ENCODE assay signal across 33 cellular contexts in the genomic region with DNA sequence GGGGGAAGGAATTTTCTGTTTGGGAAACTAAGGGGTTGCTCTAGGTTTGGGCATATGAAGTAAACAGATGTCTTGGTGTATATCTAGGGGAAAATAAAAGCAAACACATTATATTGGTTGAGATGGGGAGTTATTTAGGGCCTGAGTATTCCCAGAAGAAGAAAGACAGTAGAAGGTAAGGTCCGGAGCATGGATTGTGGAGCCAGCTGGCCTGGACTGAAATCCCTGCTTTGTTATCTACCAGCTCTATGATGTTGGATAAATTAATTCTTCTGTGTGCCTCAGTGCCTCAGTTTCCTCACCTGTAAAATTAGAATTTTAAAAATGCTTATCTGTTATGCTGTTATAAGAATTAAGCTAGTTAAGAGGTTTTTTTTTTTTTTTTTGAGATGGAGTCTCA.
DNase-seq lines count a peak whose midpoint lies in the region; ATAC-seq, FAIRE-seq and TF ChIP-seq lines count a peak whose summit lies in the region.
"Had no signal": no experiment of that assay in that cellular context is flagged by ENCODE, and none has a peak within 500 bp of the region (broad histone marks: within the 10 kb centered on the region; RNA-seq: fewer than 3 reads in every experiment).

No MANE protein-coding gene starts in this region.

- H3K27ac ChIP-seq in HepG2 (ENCODE audit: extremely low read length, insufficient read depth, low read length): no peak overlapping the region
- H3K27ac ChIP-seq in right lobe of liver: no peak overlapping the region
- no peak overlapping the region for H3K27ac ChIP-seq in A549
- H3K27ac ChIP-seq: 22Rv1; BLaER1; BLaER1 treated with 17β-estradiol and CSF1 and Interleukin-3, amounts not matched to agents 10 nM and 100 nM; C4-2B had no signal

- H3K27ac Mint-ChIP-seq in WTC11: no peak overlapping the region
- H3K27ac Mint-ChIP-seq: B cell; CD14-positive monocyte; CD4-positive, alpha-beta memory T cell; CD4-positive, alpha-beta T cell; CD4-positive, CD25-positive, alpha-beta regulatory T cell; CD8-positive, alpha-beta memory T cell; CD8-positive, alpha-beta T cell had no signal

- H3K4me2 ChIP-seq in HepG2 (ENCODE audit: low read depth, low read length) (no peak overlapping the region), A549 (no peak overlapping the region)
- H3K4me2 ChIP-seq: BLaER1; BLaER1 treated with 17β-estradiol and CSF1 and Interleukin-3, amounts not matched to agents 10 nM and 100 nM had no signal

- no peaks in the 10 kb centered on the region for H3K4me1 Mint-ChIP-seq in WTC11
- H3K4me1 Mint-ChIP-seq: B cell; CD14-positive monocyte; CD4-positive, CD25-positive, alpha-beta regulatory T cell had no signal

- CTCF ChIA-PET in HepG2 (lab: Yijun Ruan, JAX; ENCODE audit: low intra/inter-chr PET ratio, low total read pairs) (no interaction called here), A549 (lab: Yijun Ruan, JAX) (interaction anchor here (0.6 kb wide), 1 partner anchor 288 kb away, joined by 3 read pairs; no protein-coding TSS in a partner anchor), WTC11 (lab: Charles Lee) (interaction anchor here (1.2 kb wide), 1 partner anchor 9 kb away, joined by 4 read pairs; no protein-coding TSS in a partner anchor)

- no peaks in the 10 kb centered on the region for H3K36me3 ChIP-seq in HepG2 (replicated peaks in 1 of 2; ENCODE audit: control insufficient read depth in 1 of 2, insufficient read depth in 2 of 2, low read length in 2 of 2)
- H3K36me3 ChIP-seq in right lobe of liver: no peaks in the 10 kb centered on the region
- H3K36me3 ChIP-seq: BE2C; BLaER1; BLaER1 treated with 17β-estradiol and CSF1 and Interleukin-3, amounts not matched to agents 10 nM and 100 nM had no signal

- POLR2A ChIA-PET in HepG2 (lab: Yijun Ruan, JAX) (no interaction called here), A549 (lab: Yijun Ruan, JAX) (no interaction called here), WTC11 (lab: Charles Lee) (no interaction called here)

- no peak for TF ChIP-seq RAD21 in HepG2 (CRISPR knock-in tag; IDR thresholded peaks at IDR 0.05)
- no peak for TF ChIP-seq RAD21 in A549 (conservative IDR thresholded peaks at IDR 0.05 in 1 of 2, IDR thresholded peaks at IDR 0.05 in 1 of 2)

- FAIRE-seq in HepG2 (lab: Jason Lieb, UNC): no peak
- FAIRE-seq in A549 (lab: Jason Lieb, UNC): peak; percentile 32
- FAIRE-seq: A204.1 had no signal

- H3K4me1 ChIP-seq in HepG2 (ENCODE audit: insufficient read depth, low read length) (no peaks in the 10 kb centered on the region), right lobe of liver (no peaks in the 10 kb centered on the region), A549 (no peaks in the 10 kb centered on the region)
- H3K4me1 ChIP-seq: BE2C; BLaER1; BLaER1 treated with 17β-estradiol and CSF1 and Interleukin-3, amounts not matched to agents 10 nM and 100 nM; Caco-2 had no signal

- peaks cover 19% of the 10 kb centered on the region; the same call in 1 of the 2 replicates for H3K9me3 ChIP-seq in HepG2 (ENCODE audit: low read length)
- no peaks in the 10 kb centered on the region for H3K9me3 ChIP-seq in right lobe of liver
- peaks cover 19% of the 10 kb centered on the region; the same call in 2 of the 3 replicates for H3K9me3 ChIP-seq in A549
- H3K9me3 ChIP-seq: BE2C, Caco-2 had no signal

- no peak overlapping the region for H3K4me3 Mint-ChIP-seq in WTC11
- H3K4me3 Mint-ChIP-seq: B cell; CD14-positive monocyte; CD4-positive, alpha-beta memory T cell; CD4-positive, alpha-beta T cell; CD4-positive, CD25-positive, alpha-beta regulatory T cell; CD8-positive, alpha-beta memory T cell; CD8-positive, alpha-beta T cell had no signal

- H3K27me3 Mint-ChIP-seq in WTC11 (ENCODE audit: low read depth): peaks cover 2% of the 10 kb centered on the region

- H3K9ac ChIP-seq in HepG2 (ENCODE audit: insufficient read depth, low read depth, low read length): no peak overlapping the region
- H3K9ac ChIP-seq: BLaER1; BLaER1 treated with 17β-estradiol and CSF1 and Interleukin-3, amounts not matched to agents 10 nM and 100 nM had no signal

- in situ Hi-C loops in HepG2 (cut with HindIII; ENCODE audit: extremely low pct_ligation_motif_present, low pct_unique_long_range_greater_than_20kb): loop anchor here (25.0 kb wide), 4 partner anchors 198 to 1198 kb away; partner anchors contain the start of gene CNKSR2

- no peaks in the 10 kb centered on the region for H4K20me1 ChIP-seq in HepG2 (ENCODE audit: insufficient read depth, low read length)
- H4K20me1 ChIP-seq: BLaER1; BLaER1 treated with 17β-estradiol and CSF1 and Interleukin-3, amounts not matched to agents 10 nM and 100 nM had no signal

- no peaks in the 10 kb centered on the region for H3K27me3 ChIP-seq in HepG2 (ENCODE audit: control insufficient read depth in 1 of 2, insufficient read depth in 2 of 2, low read length in 2 of 2)
- peaks cover 3 to 6% of the 10 kb centered on the region in 2 donors for H3K27me3 ChIP-seq in right lobe of liver
- H3K27me3 ChIP-seq: BE2C; BLaER1; BLaER1 treated with 17β-estradiol and CSF1 and Interleukin-3, amounts not matched to agents 10 nM and 100 nM had no signal

- TF ChIP-seq POLR2A in HepG2 (IDR thresholded peaks at IDR 0.05; ENCODE audit: insufficient read depth in 1 of 2, low read depth in 2 of 2, low read length in 2 of 2): no peak
- TF ChIP-seq POLR2A in right lobe of liver (IDR thresholded peaks at IDR 0.05): no peak
- no peak for TF ChIP-seq POLR2A in A549 (IDR thresholded peaks at IDR 0.05; ENCODE audit: low read length)

- ATAC-seq in HepG2 (no peak), right lobe of liver (no peak), A549 (no peak), WTC11 (no peak), GM18502 (IDR thresholded peaks at IDR 0.05; ENCODE audit: poor library complexity, unreplicated experiment) (no peak)
- ATAC-seq: CD8-positive, alpha-beta T cell had no signal

- H3K9me3 Mint-ChIP-seq in WTC11: peaks cover 30% of the 10 kb centered on the region

- no peak overlapping the region for H2AFZ ChIP-seq in HepG2 (ENCODE audit: low read length)

- TF ChIP-seq CTCF in HepG2 (CRISPR knock-in tag; IDR thresholded peaks at IDR 0.05) (no peak), right lobe of liver (IDR thresholded peaks at IDR 0.05) (no peak), A549 (IDR thresholded peaks at IDR 0.05) (no peak), WTC11 (IDR thresholded peaks at IDR 0.05) (no peak)

- no peak for DNase-seq in HepG2 (ENCODE audit: low spot score)
- no peak for DNase-seq in right lobe of liver
- no peak for DNase-seq in A549 (ENCODE audit: low read depth in 1 of 2, low spot score in 1 of 2)
- DNase-seq in WTC11 (ENCODE audit: low spot score): no peak
- DNase-seq in cortex of kidney (lab: John Stamatoyannopoulos, UW): no peak
- DNase-seq: 8988T; ACHN; AML-193; BE2C; C1 segment of cervical spinal cord; Caco-2; Calu3; CD4-positive, alpha-beta memory T cell; CD4-positive, alpha-beta T cell; CD4-positive, CD25-positive, alpha-beta regulatory T cell; CD8-positive, alpha-beta memory T cell; CD8-positive, alpha-beta T cell; COR-L47; DMS 273 treated with DMSO at 0.1 percent for 48 hours; DMS153; DMS53; DMS79; DMS79 treated with DMSO at 0.1 percent for 48 hours; DND-41; EL had no signal

- TF ChIP-seq EP300 in HepG2 (IDR thresholded peaks at IDR 0.05; ENCODE audit: low read depth in 2 of 2, low read length in 2 of 2) (no peak), HepG2 (CRISPR knock-in tag; IDR thresholded peaks at IDR 0.05; ENCODE audit: borderline replicate concordance) (no peak), A549 (IDR thresholded peaks at IDR 0.05) (no peak)

- WGBS in HepG2 (ENCODE audit: low lambda C conversion rate): 86% methylated on average over 1 of the region's 1 CpG
- WGBS in right lobe of liver (ENCODE audit: insufficient coverage, low coverage, low lambda C conversion rate, missing lambda C conversion rate): 63% methylated on average over 1 of the region's 1 CpG
- WGBS in A549 (ENCODE audit: missing lambda C conversion rate): 91% methylated on average over 1 of the region's 1 CpG

- no peaks in the 10 kb centered on the region for H3K79me2 ChIP-seq in HepG2 (ENCODE audit: insufficient read depth, low read length)

- peaks cover 17% of the 10 kb centered on the region for H3K36me3 Mint-ChIP-seq in WTC11
- H3K36me3 Mint-ChIP-seq: CD14-positive monocyte; CD4-positive, CD25-positive, alpha-beta regulatory T cell; CD8-positive, alpha-beta T cell had no signal

- H3K4me3 ChIP-seq in HepG2 (replicated peaks in 1 of 3; ENCODE audit: insufficient read depth in 1 of 3, low read depth in 2 of 3, low read length in 3 of 3) (no peak overlapping the region), right lobe of liver (no peak overlapping the region), A549 (no peak overlapping the region)
- H3K4me3 ChIP-seq: BLaER1; BLaER1 treated with 17β-estradiol and CSF1 and Interleukin-3, amounts not matched to agents 10 nM and 100 nM had no signal

- intact Hi-C loops in HepG2 (cut with micrococcal nuclease; ENCODE audit: unreplicated experiment): loop anchor here (10.0 kb wide), 1 partner anchor 1186 kb away; no protein-coding TSS in a partner anchor
- intact Hi-C loops in right lobe of liver (cut with DNase I): no loop called here

- BruUV-seq in HepG2 (replicated peaks; lab: Mats Ljungman, UMichigan): no TSS peak

TF ChIP-seq in HepG2, 621 proteins besides CTCF, POLR2A, EP300 and RAD21 (continues in another document):
- no peak for TF ChIP-seq TCF7L2 (IDR thresholded peaks at IDR 0.05; ENCODE audit: low read depth, low read length)

TF ChIP-seq in A549, 52 proteins besides CTCF, POLR2A, EP300 and RAD21:
- TF ChIP-seq GATA3 (IDR thresholded peaks at IDR 0.05; ENCODE audit: borderline replicate concordance) (no peak), HOXB5 (CRISPR knock-in tag; IDR thresholded peaks at IDR 0.05) (no peak), CHD4 (IDR thresholded peaks at IDR 0.05; ENCODE audit: borderline replicate concordance) (no peak), RNF2 (IDR thresholded peaks at IDR 0.05; ENCODE audit: borderline replicate concordance, low read depth) (no peak), TFCP2L1 (CRISPR knock-in tag; IDR thresholded peaks at IDR 0.05) (no peak), KDM1A (IDR thresholded peaks at IDR 0.05; ENCODE audit: low read depth) (no peak), PHF8 (IDR thresholded peaks at IDR 0.05; ENCODE audit: borderline replicate concordance, low read depth) (no peak), ZSCAN20 (CRISPR knock-in tag; IDR thresholded peaks at IDR 0.05) (no peak)
TF ChIP-seq in A549: peak in this region for 0.

TF ChIP-seq in WTC11, 78 proteins besides CTCF, POLR2A, EP300 and RAD21 (continues in another document):
- TF ChIP-seq CREM (CRISPR knock-in tag; IDR thresholded peaks at IDR 0.05): no peak

Comparison
In these comparisons a context has a peak if more than half of its experiments do, and no peak if none do; other contexts are left out.
1. Of the 50 proteins assayed by ChIP-seq in both HepG2 and WTC11: peak only in HepG2: none; only in WTC11: none; in both: PRDM15; in neither: 49.